In the genomic region with DNA sequence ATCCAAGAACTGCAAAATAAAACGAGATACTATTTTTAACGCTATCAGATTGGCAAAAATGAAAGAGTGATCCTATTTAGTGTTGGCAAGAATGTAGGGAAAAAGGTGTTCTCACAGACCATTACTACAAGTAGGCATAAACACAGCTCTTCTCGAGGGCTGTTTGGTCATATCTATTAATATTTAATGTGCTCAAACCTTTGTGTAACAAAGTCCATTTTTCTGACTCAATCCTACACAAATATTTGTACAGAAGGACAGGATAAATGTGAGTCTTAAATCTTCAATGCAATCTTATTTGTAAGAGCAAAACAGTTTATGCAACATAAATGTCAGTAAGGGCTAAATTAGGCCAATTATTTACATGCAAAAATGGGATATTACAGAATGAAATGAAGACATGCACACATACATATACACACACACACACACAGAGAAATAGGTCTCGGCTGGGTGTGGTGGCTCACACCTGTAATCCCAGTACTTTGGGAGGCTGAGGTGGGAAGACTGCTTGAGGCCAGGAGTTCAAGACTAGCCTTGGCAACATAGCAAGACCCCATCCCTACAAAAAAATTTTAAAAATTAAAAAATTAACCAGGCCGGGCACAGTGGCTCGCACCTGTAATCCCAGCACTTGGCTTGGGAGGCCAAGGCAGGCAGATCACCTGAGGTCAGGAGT, we compare ENCODE assay signal across 19 cellular contexts. TPM values are rescaled to one million over a fixed set of nuclear protein-coding genes. Genes with fewer than 3 reads are reported as not detected.
DNase-seq lines count a peak whose midpoint lies in the region; ATAC-seq and TF ChIP-seq lines count a peak whose summit lies in the region.
"Had no signal": no experiment of that assay in that cellular context is flagged by ENCODE, and none has a peak within 500 bp of the region (broad histone marks: within the 10 kb centered on the region; RNA-seq: fewer than 3 reads in every experiment).

No MANE protein-coding gene starts in this region.

- no peak overlapping the region for H3K27ac Mint-ChIP-seq in Caco-2 (ENCODE audit: unreplicated experiment)
- H3K27ac Mint-ChIP-seq: B cell; CD8-positive, alpha-beta T cell had no signal

- H3K4me2 ChIP-seq in PC-3 (ENCODE audit: low read length): no peak overlapping the region; the same call in 1 of the 2 replicates

- DNase-seq in Caco-2: no peak
- peak; percentile 67 for DNase-seq in PC-3
- no peak for DNase-seq in left lobe of liver (ENCODE audit: low spot score)
- peak; percentile 13 for DNase-seq in upper lobe of right lung
- no peak for DNase-seq in NCI-H446 treated with DMSO at 0.1 percent for 48 hours (lab: John Stamatoyannopoulos, UW)
- no peak for DNase-seq in stimulated activated CD4-positive, alpha-beta T cell treated with anti-CD3 and anti-CD28 coated beads, Interleukin-15, amount 100 ng/mL, for 24 hours
- DNase-seq: CD8-positive, alpha-beta T cell; Karpas-422; NCI-H1092; NCI-H1436 treated with DMSO at 0.1 percent for 48 hours; NCI-H187 treated with DMSO at 0.1 percent for 48 hours; NCI-H2171 treated with DMSO at 0.1 percent for 48 hours; NCI-H524 treated with DMSO at 0.1 percent for 48 hours; NCI-H82; NK-92 treated with Interleukin-12 subunit alpha and Interleukin-12 subunit beta, amount 100 ng/mL, for 24 hours; SHP77 treated with DMSO at 0.1 percent for 48 hours had no signal

- peaks cover 2% of the 10 kb centered on the region for H3F3A ChIP-seq in PC-3 (ENCODE audit: low read length, unreplicated experiment)

- no peaks in the 10 kb centered on the region for H4K20me1 ChIP-seq in PC-3 (ENCODE audit: low read length)

- H3K36me3 Mint-ChIP-seq in Caco-2 (ENCODE audit: insufficient read depth, unreplicated experiment): peaks cover 91% of the 10 kb centered on the region

- no peaks in the 10 kb centered on the region for H3K9me3 Mint-ChIP-seq in Caco-2 (ENCODE audit: unreplicated experiment)
- H3K9me3 Mint-ChIP-seq: CD8-positive, alpha-beta T cell had no signal

- no peaks in the 10 kb centered on the region for H3K27me3 ChIP-seq in Caco-2 (replicated peaks; ENCODE audit: control insufficient read depth, insufficient read depth, low read length)
- H3K27me3 ChIP-seq in PC-3 (ENCODE audit: low read length): no peaks in the 10 kb centered on the region
- no peaks in the 10 kb centered on the region for H3K27me3 ChIP-seq in upper lobe of right lung

- 0 out of 2 replicates have a peak, but pooled peaks cover 6% of the 10 kb centered on the region for H3K79me2 ChIP-seq in PC-3 (ENCODE audit: low read length)

- TF ChIP-seq CTCF in Caco-2 (IDR thresholded peaks at IDR 0.05; ENCODE audit: insufficient read depth in 1 of 2, low read depth in 1 of 2, low read length in 1 of 2, severe bottlenecking in 1 of 2, unreplicated experiment in 1 of 2) (no peak), PC-3 (conservative IDR thresholded peaks at IDR 0.05; ENCODE audit: low read depth, low read length) (no peak), upper lobe of right lung (IDR thresholded peaks at IDR 0.05) (no peak)

- no peaks in the 10 kb centered on the region for H3K27me3 Mint-ChIP-seq in Caco-2 (ENCODE audit: insufficient read depth, unreplicated experiment)
- H3K27me3 Mint-ChIP-seq: B cell had no signal

- peak overlapping the region; percentile 25 for H3K4me3 Mint-ChIP-seq in Caco-2 (ENCODE audit: unreplicated experiment)
- H3K4me3 Mint-ChIP-seq: B cell; CD8-positive, alpha-beta T cell had no signal

- H3K9me3 ChIP-seq in Caco-2 (no peaks in the 10 kb centered on the region), PC-3 (ENCODE audit: low read length) (no peaks in the 10 kb centered on the region), upper lobe of right lung (no peaks in the 10 kb centered on the region)

- peaks cover 28% of the 10 kb centered on the region for H3K4me1 ChIP-seq in Caco-2
- peaks cover 22% of the 10 kb centered on the region for H3K4me1 ChIP-seq in PC-3 (ENCODE audit: insufficient read depth, low read length)
- no peaks in the 10 kb centered on the region for H3K4me1 ChIP-seq in upper lobe of right lung

- peak overlapping the region; percentile 9; the same call in 1 of the 2 replicates for H3K9ac ChIP-seq in PC-3 (ENCODE audit: low read length)

- no peak overlapping the region for H2AFZ ChIP-seq in PC-3 (ENCODE audit: low read length)

- intact Hi-C loops in Caco-2 (cut with micrococcal nuclease; ENCODE audit: unreplicated experiment) (no loop called here), PC-3 (cut with micrococcal nuclease) (no loop called here), upper lobe of right lung (cut with DNase I) (no loop called here)

- POLR2A ChIA-PET in Caco-2 (lab: Charles Lee): no interaction called here
- POLR2A ChIA-PET in PC-3 (lab: Charles Lee; ENCODE audit: unreplicated experiment): no interaction called here

- CTCF ChIA-PET in Caco-2 (lab: Charles Lee) (interaction anchor here (0.9 kb wide), 1 partner anchor 153 kb away, joined by 3 read pairs; no protein-coding TSS in a partner anchor), PC-3 (lab: Charles Lee) (no interaction called here)

- H3K4me1 Mint-ChIP-seq in Caco-2 (ENCODE audit: low read depth, unreplicated experiment): peaks cover 7% of the 10 kb centered on the region
- H3K4me1 Mint-ChIP-seq: B cell had no signal

- BruUV-seq in Caco-2 (replicated peaks; lab: Mats Ljungman, UMichigan) (no TSS peak), PC-3 (replicated peaks; lab: Mats Ljungman, UMichigan) (no TSS peak)

- peak overlapping the region; percentile 76 for H3K27ac ChIP-seq in PC-3 (ENCODE audit: low read length)
- H3K27ac ChIP-seq in upper lobe of right lung: no peak overlapping the region
- H3K27ac ChIP-seq: C4-2B had no signal

- ATAC-seq in PC-3: peak; percentile 81
- peak; percentile 24 for ATAC-seq in left lobe of liver
- no peak for ATAC-seq in upper lobe of right lung
- no peak for ATAC-seq in GM21367 (IDR thresholded peaks at IDR 0.05; ENCODE audit: unreplicated experiment)
- ATAC-seq: CD8-positive, alpha-beta T cell had no signal

- no peaks in the 10 kb centered on the region for H3K9me2 ChIP-seq in PC-3 (replicated peaks; ENCODE audit: low read length)

- H3K4me3 ChIP-seq in Caco-2 (ENCODE audit: low read depth, low read length) (no peak overlapping the region), PC-3 (ENCODE audit: low read length) (no peak overlapping the region), upper lobe of right lung (no peak overlapping the region)

- H3K36me3 ChIP-seq in Caco-2 (ENCODE audit: control insufficient read depth, insufficient read depth, low read length): peaks cover 3% of the 10 kb centered on the region
- peaks cover 73% of the 10 kb centered on the region for H3K36me3 ChIP-seq in PC-3 (ENCODE audit: low read depth, low read length)
- H3K36me3 ChIP-seq in upper lobe of right lung: peaks cover 55% of the 10 kb centered on the region

RNA-seq across cellular contexts. Expression of gene DHCR24, which starts 17.7 kb away (rescaled TPM):
- 433 and 522 TPM in 2 replicates for total RNA-seq in Caco-2 (2022)
- 166 TPM in 2 replicates for total RNA-seq in PC-3 (2014; rRNA removed)
- 828 TPM for total RNA-seq in left lobe of liver
- total RNA-seq in upper lobe of right lung: 749 TPM

Comparison
In these comparisons a context has a peak if more than half of its experiments do, and no peak if none do; other contexts are left out.
1. DNase-seq: peak in PC-3 (single experiment) and upper lobe of right lung (single experiment); none in Caco-2 (0 of 2), left lobe of liver (single experiment), NCI-H446 treated with DMSO at 0.1 percent for 48 hours (single experiment) and stimulated activated CD4-positive, alpha-beta T cell treated with anti-CD3 and anti-CD28 coated beads, Interleukin-15, amount 100 ng/mL, for 24 hours (single experiment).
2. ATAC-seq: peak in PC-3 (single experiment) and left lobe of liver (single experiment); none in upper lobe of right lung (single experiment) and GM21367 (single experiment).